In genomic region chr17:78933959-78934568, GRCh38 we compare ENCODE assay signal across 9 cellular contexts. TPM values are rescaled to one million over a fixed set of nuclear protein-coding genes. Genes with fewer than 3 reads are reported as not detected.
DNase-seq lines count a peak whose midpoint lies in the region; ATAC-seq and TF ChIP-seq lines count a peak whose summit lies in the region.
"Had no signal": no experiment of that assay in that cellular context is flagged by ENCODE, and none has a peak within 500 bp of the region (broad histone marks: within the 10 kb centered on the region; RNA-seq: fewer than 3 reads in every experiment).

No MANE protein-coding gene starts in this region.

- TF ChIP-seq POLR2A in spleen (IDR thresholded peaks at IDR 0.05), result no peak

- H3K27ac ChIP-seq in layer of hippocampus (ENCODE audit: low read depth, low read length), result peak overlapping the region; percentile 85
- peak overlapping the region; percentile 60 to 89 (median 82) for H3K27ac ChIP-seq in spleen

- peak overlapping the region; percentile 30 for H3K4me3 ChIP-seq in choroid plexus epithelial cell (ENCODE audit: low read depth, low read length)
- peak overlapping the region in 5 of 8 donors; percentile 0 to 48 (median 16) for H3K4me3 ChIP-seq in spleen

- ATAC-seq in HG03039 (IDR thresholded peaks at IDR 0.05; ENCODE audit: unreplicated experiment), result no peak
- no peak for ATAC-seq in GM21529 (IDR thresholded peaks at IDR 0.05; ENCODE audit: unreplicated experiment)
- no peak for ATAC-seq in GM21423 (IDR thresholded peaks at IDR 0.05; ENCODE audit: unreplicated experiment)

- intact Hi-C loops in spleen (cut with DNase I; ENCODE audit: low total_unique reads), result no loop called here

- CTCF ChIA-PET in HEK293T (lab: Yijun Ruan, JAX), result no interaction called here

- POLR2A ChIA-PET in HEK293T (lab: Yijun Ruan, JAX), result interaction anchor here (1.0 to 1.6 kb wide), 3 partner anchors 8 to 93 kb away, joined by 3 to 5 read pairs (median 3); partner anchors contain the start of genes TIMP2 and USP36

- H3K27me3 ChIP-seq in layer of hippocampus (ENCODE audit: control insufficient read depth, insufficient read depth, low read length) (no peaks in the 10 kb centered on the region), spleen (replicated peaks in 1 of 7) (no peaks in the 10 kb centered on the region)

- TF ChIP-seq CTCF in choroid plexus epithelial cell (conservative IDR thresholded peaks at IDR 0.05; ENCODE audit: low read depth, low read length) (no peak), spleen (IDR thresholded peaks at IDR 0.05 in 8 of 11, conservative IDR thresholded peaks at IDR 0.05 in 3 of 11) (no peak)

- WGBS in spleen, 5 donors, result 26 to 51% (median 36%) methylated on average over 10 to 16 of the region's 16 CpGs

- no peaks in the 10 kb centered on the region for H3K36me3 ChIP-seq in spleen

- H3K4me1 ChIP-seq in spleen, result peaks cover 6 to 54% (median 25%) of the 10 kb centered on the region in 6 donors

- no peaks in the 10 kb centered on the region for H3K9me3 ChIP-seq in spleen

- peak; percentile 67 for DNase-seq in HEK293T (ENCODE audit: extremely low spot score)
- peak; percentile 79 for DNase-seq in NCI-H748 (lab: John Stamatoyannopoulos, UW; ENCODE audit: unreplicated experiment)
- peak; percentile 99 for DNase-seq in choroid plexus epithelial cell (ENCODE audit: low read depth)
- peak; percentile 86 for DNase-seq in spleen
- DNase-seq: activated B cell treated with CpG ODN at 0.5 μM for 24 hours had no signal

TF ChIP-seq in HEK293T, 16 proteins besides CTCF, POLR2A, EP300 and RAD21:
- TF ChIP-seq HDGF (IDR thresholded peaks at IDR 0.05; ENCODE audit: borderline replicate concordance) (peak; percentile 23; the same call in 1 of the 2 replicates), PKNOX1 (IDR thresholded peaks at IDR 0.05) (peak; percentile 95), FOXM1 (IDR thresholded peaks at IDR 0.05; ENCODE audit: borderline replicate concordance) (no peak)

RNA-seq across cellular contexts. Expression of gene TIMP2, which starts 8.9 kb away (rescaled TPM):
- 100 to 1,000 TPM; 164 to 333 (median 198) TPM for total RNA-seq in spleen
- 10 to 100 TPM; 16.3 to 42.2 (median 26.9) TPM for polyA plus RNA-seq in spleen

RNA-seq across cellular contexts. Expression of gene CEP295NL, which starts 31.1 kb away (rescaled TPM):
- total RNA-seq in spleen, result 10 to 100 TPM in 3 of 7 donors, 1 to 10 TPM in 4; 5.7 to 19.3 (median 9.9) TPM
- polyA plus RNA-seq in spleen, result 1 to 10 TPM in 1 of 3 donors, under 1 TPM in 2; 0.03 to 3.0 (median 0.09) TPM

RNA-seq across cellular contexts. Expression of gene LGALS3BP, which starts 45.7 kb away (rescaled TPM):
- 100 to 1,000 TPM in 5 of 7 donors, 10 to 100 TPM in 2; 85.7 to 188 (median 108) TPM for total RNA-seq in spleen
- polyA plus RNA-seq in spleen, result 10 to 100 TPM; 33.6 to 58.7 (median 38.3) TPM
